ENCODE assay signal across 1 cellular context in genomic region chr3:105715372-105715771, GRCh38.
TF ChIP-seq lines count a peak whose summit lies in the region.

No MANE protein-coding gene starts in this region.

TF ChIP-seq in IMR-90, 13 proteins besides CTCF, POLR2A, EP300 and RAD21:
- TF ChIP-seq CEBPB (IDR thresholded peaks at IDR 0.05; ENCODE audit: low read depth, low read length) (peak; percentile 87), MAFK (IDR thresholded peaks at IDR 0.05; ENCODE audit: low read depth, low read length) (no peak)
